ENCODE assay signal across 35 cellular contexts in the genomic region with DNA sequence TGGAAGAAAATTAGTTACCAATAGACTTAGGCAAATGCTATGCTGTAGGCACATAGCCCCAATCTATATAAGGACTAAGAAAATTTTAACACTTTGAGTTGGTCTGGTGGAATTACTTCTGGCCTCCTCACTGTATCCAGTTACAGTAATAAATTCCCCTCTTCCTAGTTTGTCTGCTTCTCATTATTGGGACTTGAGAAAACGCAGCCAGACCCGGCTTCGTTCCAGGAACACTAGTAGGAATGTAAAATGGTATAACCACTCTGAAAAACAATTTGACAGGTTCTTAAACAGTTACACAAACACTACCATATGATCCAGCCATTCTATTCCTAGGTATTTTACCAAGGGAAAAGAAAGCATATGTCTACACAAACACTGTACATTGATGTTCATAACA.
"Had no signal": no experiment of that assay in that cellular context is flagged by ENCODE, and none has a peak within 500 bp of the region (broad histone marks: within the 10 kb centered on the region; RNA-seq: fewer than 3 reads in every experiment).

No MANE protein-coding gene starts in this region.

- DNase-seq: activated CD4-positive, alpha-beta memory T cell treated with anti-CD3 and anti-CD28 coated beads, Interleukin-2, amount 10 ng/mL, durations not matched to agents 7 days and 5 days; activated CD4-positive, alpha-beta T cell treated with anti-CD3 and anti-CD28 coated beads for 1 hour; activated CD4-positive, alpha-beta T cell treated with anti-CD3 and anti-CD28 coated beads for 48 hours; activated CD4-positive, CD25-positive, alpha-beta regulatory T cell; activated CD8-positive, alpha-beta memory T cell treated with anti-CD3 and anti-CD28 coated beads for 24 hours; activated CD8-positive, alpha-beta memory T cell treated with anti-CD3 and anti-CD28 coated beads, Interleukin-2, amount 10 ng/mL, durations not matched to agents 7 days and 5 days; activated CD8-positive, alpha-beta memory T cell treated with anti-CD3 and anti-CD28 coated beads, Interleukin-2, amount 50 U/mL, for 48 hours; activated effector memory CD4-positive, alpha-beta T cell treated with Interleukin-2 at 50 U/mL for 16 hours; activated naive CD4-positive, alpha-beta T cell treated with anti-CD3 and anti-CD28 coated beads, Interleukin-2, amount 10 ng/mL, durations not matched to agents 7 days and 5 days; activated naive CD8-positive, alpha-beta T cell treated with anti-CD3 and anti-CD28 coated beads, Interleukin-2, amount 50 U/mL, for 24 hours; activated T-cell treated with anti-CD3 and anti-CD28 coated beads, Interleukin-2, amount 50 U/mL, for 48 hours; amniotic stem cell; aorta; brain microvascular endothelial cell; central memory CD4-positive, alpha-beta T cell; Karpas-422; MG63; NCI-H1048; NCI-H1105 treated with DMSO at 0.1 percent for 48 hours; NCI-H1436; NCI-H1694; NCI-H1930; NCI-H2081 treated with DMSO at 0.1 percent for 48 hours; NCI-H345; NCI-H524 treated with DMSO at 0.1 percent for 48 hours; NK-92 treated with Interleukin-12 subunit alpha and Interleukin-12 subunit beta, amount 100 ng/mL, for 24 hours; PC-3; Peyer's patch; RPMI8226; SIG-M5; SW 1271; T-helper 1 cell; T-helper 2 cell; T1000; WERI-Rb-1 had no signal

- H3K4me3 ChIP-seq: MG63, Peyer's patch had no signal

- ATAC-seq: activated CD8-positive, alpha-beta memory T cell treated with anti-CD3 and anti-CD28 coated beads, Interleukin-2, amount 10 ng/mL, durations not matched to agents 7 days and 5 days; activated naive CD8-positive, alpha-beta T cell treated with anti-CD3 and anti-CD28 coated beads, Interleukin-2, amount 50 U/mL, for 24 hours; PC-3 had no signal

- H3K27ac ChIP-seq: brain microvascular endothelial cell, Peyer's patch, WERI-Rb-1 had no signal

- H3K4me1 ChIP-seq: Peyer's patch had no signal

- H3K27me3 ChIP-seq: MG63, Peyer's patch had no signal

- H3K36me3 ChIP-seq: brain microvascular endothelial cell, MG63, Peyer's patch, WERI-Rb-1 had no signal

- H3K9me3 ChIP-seq: Peyer's patch had no signal
